ENCODE assay signal across 8 cellular contexts in genomic region chr1:192530254-192530653, GRCh38. TPM values are rescaled to one million over a fixed set of nuclear protein-coding genes. Genes with fewer than 3 reads are reported as not detected.
DNase-seq lines count a peak whose midpoint lies in the region; ATAC-seq and TF ChIP-seq lines count a peak whose summit lies in the region.

No MANE protein-coding gene starts in this region.

- peaks cover 20% of the 10 kb centered on the region for H3K4me1 Mint-ChIP-seq in activated CD4-positive, alpha-beta T cell treated with anti-CD3 and anti-CD28 coated beads for 36 hours
- H3K4me1 Mint-ChIP-seq in activated CD4-positive, alpha-beta T cell treated with anti-CD3 and anti-CD28 coated beads, Interleukin-2, amount 10 ng/mL, durations not matched to agents 7 days and 5 days, result peaks cover 31% of the 10 kb centered on the region
- H3K4me1 Mint-ChIP-seq in activated CD8-positive, alpha-beta T cell treated with anti-CD3 and anti-CD28 coated beads, Interleukin-2, amount 10 ng/mL, durations not matched to agents 7 days and 5 days (ENCODE audit: low read depth), result peaks cover 27% of the 10 kb centered on the region
- H3K4me1 Mint-ChIP-seq in natural killer cell, result peaks cover 25 to 32% of the 10 kb centered on the region in 2 donors

- no peaks in the 10 kb centered on the region for H3K27me3 Mint-ChIP-seq in activated CD4-positive, alpha-beta T cell treated with anti-CD3 and anti-CD28 coated beads for 36 hours
- H3K27me3 Mint-ChIP-seq in activated CD4-positive, alpha-beta T cell treated with anti-CD3 and anti-CD28 coated beads, Interleukin-2, amount 10 ng/mL, durations not matched to agents 7 days and 5 days, result no peaks in the 10 kb centered on the region
- peaks cover 6% of the 10 kb centered on the region for H3K27me3 Mint-ChIP-seq in activated CD8-positive, alpha-beta T cell treated with anti-CD3 and anti-CD28 coated beads, Interleukin-2, amount 10 ng/mL, durations not matched to agents 7 days and 5 days (ENCODE audit: low read depth)
- H3K27me3 Mint-ChIP-seq in natural killer cell (ENCODE audit: low read depth in 2 of 2), result no peaks in the 10 kb centered on the region

- TF ChIP-seq CTCF in natural killer cell (IDR thresholded peaks at IDR 0.05) (no peak), omental fat pad (IDR thresholded peaks at IDR 0.05) (no peak)

- ATAC-seq in activated CD4-positive, alpha-beta T cell treated with anti-CD3 and anti-CD28 coated beads for 36 hours, result peak; percentile 67
- ATAC-seq in HG03060 (IDR thresholded peaks at IDR 0.05; ENCODE audit: low read depth, unreplicated experiment) (peak; percentile 96), natural killer cell (peak; percentile 53 to 75 (median 60)), omental fat pad (ENCODE audit: low FRiP score) (no peak)
- ATAC-seq in activated CD8-positive, alpha-beta T cell treated with anti-CD3 and anti-CD28 coated beads, Interleukin-2, amount 10 ng/mL, durations not matched to agents 7 days and 5 days, result peak; percentile 73

- intact Hi-C loops in activated CD4-positive, alpha-beta T cell treated with anti-CD3 and anti-CD28 coated beads for 36 hours (cut with DNase I, micrococcal nuclease), result loop anchor here (1.0 to 2.0 kb wide), 2 partner anchors 13 kb away; no protein-coding TSS in a partner anchor
- intact Hi-C loops in natural killer cell (cut with micrococcal nuclease), result no loop called here

- peaks cover 3% of the 10 kb centered on the region for H3K9me3 Mint-ChIP-seq in activated CD4-positive, alpha-beta T cell treated with anti-CD3 and anti-CD28 coated beads for 36 hours (ENCODE audit: low read depth)
- peaks cover 5% of the 10 kb centered on the region for H3K9me3 Mint-ChIP-seq in activated CD4-positive, alpha-beta T cell treated with anti-CD3 and anti-CD28 coated beads, Interleukin-2, amount 10 ng/mL, durations not matched to agents 7 days and 5 days
- no peaks in the 10 kb centered on the region for H3K9me3 Mint-ChIP-seq in activated CD8-positive, alpha-beta T cell treated with anti-CD3 and anti-CD28 coated beads, Interleukin-2, amount 10 ng/mL, durations not matched to agents 7 days and 5 days (ENCODE audit: insufficient read depth)
- no peaks in the 10 kb centered on the region for H3K9me3 Mint-ChIP-seq in natural killer cell

- H3K27ac Mint-ChIP-seq in activated CD4-positive, alpha-beta T cell treated with anti-CD3 and anti-CD28 coated beads for 36 hours, result no peak overlapping the region
- no peak overlapping the region for H3K27ac Mint-ChIP-seq in activated CD4-positive, alpha-beta T cell treated with anti-CD3 and anti-CD28 coated beads, Interleukin-2, amount 10 ng/mL, durations not matched to agents 7 days and 5 days
- peak overlapping the region; percentile 39 for H3K27ac Mint-ChIP-seq in activated CD8-positive, alpha-beta T cell treated with anti-CD3 and anti-CD28 coated beads, Interleukin-2, amount 10 ng/mL, durations not matched to agents 7 days and 5 days
- H3K27ac Mint-ChIP-seq in natural killer cell, result peak overlapping the region in 1 of 2 donors; percentile 8

- no peak overlapping the region for H3K4me3 Mint-ChIP-seq in activated CD4-positive, alpha-beta T cell treated with anti-CD3 and anti-CD28 coated beads for 36 hours
- no peak overlapping the region for H3K4me3 Mint-ChIP-seq in activated CD4-positive, alpha-beta T cell treated with anti-CD3 and anti-CD28 coated beads, Interleukin-2, amount 10 ng/mL, durations not matched to agents 7 days and 5 days
- H3K4me3 Mint-ChIP-seq in activated CD8-positive, alpha-beta T cell treated with anti-CD3 and anti-CD28 coated beads, Interleukin-2, amount 10 ng/mL, durations not matched to agents 7 days and 5 days, result no peak overlapping the region
- H3K4me3 Mint-ChIP-seq in natural killer cell, result no peak overlapping the region

- POLR2A ChIA-PET in activated CD4-positive, alpha-beta T cell treated with anti-CD3 and anti-CD28 coated beads for 36 hours (lab: Charles Lee), result no interaction called here
- POLR2A ChIA-PET in activated CD4-positive, alpha-beta T cell treated with anti-CD3 and anti-CD28 coated beads, Interleukin-2, amount 10 ng/mL, durations not matched to agents 7 days and 5 days (lab: Charles Lee), result no interaction called here
- POLR2A ChIA-PET in activated CD8-positive, alpha-beta T cell treated with anti-CD3 and anti-CD28 coated beads, Interleukin-2, amount 10 ng/mL, durations not matched to agents 7 days and 5 days (lab: Charles Lee), result no interaction called here

- no peak for DNase-seq in activated CD4-positive, alpha-beta T cell treated with anti-CD3 and anti-CD28 coated beads for 36 hours
- DNase-seq in activated CD4-positive, alpha-beta T cell treated with anti-CD3 and anti-CD28 coated beads, Interleukin-2, amount 10 ng/mL, durations not matched to agents 7 days and 5 days, result no peak
- no peak for DNase-seq in activated CD8-positive, alpha-beta T cell treated with anti-CD3 and anti-CD28 coated beads, Interleukin-2, amount 10 ng/mL, durations not matched to agents 7 days and 5 days
- no peak for DNase-seq in natural killer cell
- no peak for DNase-seq in NCI-H2107 treated with DMSO at 0.1 percent for 48 hours (lab: John Stamatoyannopoulos, UW; ENCODE audit: unreplicated experiment)
- no peak for DNase-seq in SKM-1 (lab: John Stamatoyannopoulos, UW; ENCODE audit: unreplicated experiment)
- no peak for DNase-seq in omental fat pad (ENCODE audit: low spot score)

- CTCF ChIA-PET in activated CD4-positive, alpha-beta T cell treated with anti-CD3 and anti-CD28 coated beads for 36 hours (lab: Charles Lee), result no interaction called here
- CTCF ChIA-PET in activated CD4-positive, alpha-beta T cell treated with anti-CD3 and anti-CD28 coated beads, Interleukin-2, amount 10 ng/mL, durations not matched to agents 7 days and 5 days (lab: Charles Lee), result no interaction called here
- CTCF ChIA-PET in activated CD8-positive, alpha-beta T cell treated with anti-CD3 and anti-CD28 coated beads, Interleukin-2, amount 10 ng/mL, durations not matched to agents 7 days and 5 days (lab: Charles Lee), result interaction anchor here (1.0 to 1.4 kb wide), 3 partner anchors 9 to 21 kb away, joined by 3 to 4 read pairs (median 3); no protein-coding TSS in a partner anchor

- peaks cover 2% of the 10 kb centered on the region for H3K36me3 Mint-ChIP-seq in activated CD4-positive, alpha-beta T cell treated with anti-CD3 and anti-CD28 coated beads for 36 hours (ENCODE audit: low read depth)
- peaks cover 17% of the 10 kb centered on the region for H3K36me3 Mint-ChIP-seq in activated CD4-positive, alpha-beta T cell treated with anti-CD3 and anti-CD28 coated beads, Interleukin-2, amount 10 ng/mL, durations not matched to agents 7 days and 5 days (ENCODE audit: low read depth)
- peaks cover 11% of the 10 kb centered on the region for H3K36me3 Mint-ChIP-seq in activated CD8-positive, alpha-beta T cell treated with anti-CD3 and anti-CD28 coated beads, Interleukin-2, amount 10 ng/mL, durations not matched to agents 7 days and 5 days (ENCODE audit: low read depth)
- no peaks in the 10 kb centered on the region for H3K36me3 Mint-ChIP-seq in natural killer cell

RNA-seq across cellular contexts. Expression of gene RGS1, which starts 45.3 kb away (rescaled TPM):
- total RNA-seq in activated CD4-positive, alpha-beta T cell treated with anti-CD3 and anti-CD28 coated beads for 36 hours, result 10 to 100 TPM; 12.0 to 13.6 TPM
- 10 to 100 TPM; 14.2 to 14.8 TPM for total RNA-seq in activated CD4-positive, alpha-beta T cell treated with anti-CD3 and anti-CD28 coated beads, Interleukin-2, amount 10 ng/mL, durations not matched to agents 7 days and 5 days
- 10 to 100 TPM; 13.8 to 15.7 TPM for total RNA-seq in activated CD8-positive, alpha-beta T cell treated with anti-CD3 and anti-CD28 coated beads, Interleukin-2, amount 10 ng/mL, durations not matched to agents 7 days and 5 days
- total RNA-seq in natural killer cell (100 to 1,000 TPM; 306 to 365 (median 343) TPM), omental fat pad (10 to 100 TPM; 28.4 to 63.6 (median 47.1) TPM)

Comparison
In these comparisons a context has a peak if more than half of its experiments do, and no peak if none do; other contexts are left out.
1. RNA of gene RGS1, which starts 45.3 kb away (total RNA-seq): 306 to 365 TPM in natural killer cell; 28.4 to 63.6 TPM in omental fat pad, 13.8 to 15.7 TPM in activated CD8-positive, alpha-beta T cell treated with anti-CD3 and anti-CD28 coated beads, Interleukin-2, amount 10 ng/mL, durations not matched to agents 7 days and 5 days, 14.2 to 14.8 TPM in activated CD4-positive, alpha-beta T cell treated with anti-CD3 and anti-CD28 coated beads, Interleukin-2, amount 10 ng/mL, durations not matched to agents 7 days and 5 days and 12.0 to 13.6 TPM in activated CD4-positive, alpha-beta T cell treated with anti-CD3 and anti-CD28 coated beads for 36 hours; every median in the first group is over 4 times any median in the second.